In genomic region chr2:40511661-40512213, GRCh38 we compare ENCODE assay signal across 10 cellular contexts. TPM values are rescaled to one million over a fixed set of nuclear protein-coding genes. Genes with fewer than 3 reads are reported as not detected.
DNase-seq lines count a peak whose midpoint lies in the region; ATAC-seq and TF ChIP-seq lines count a peak whose summit lies in the region.
"Had no signal": no experiment of that assay in that cellular context is flagged by ENCODE, and none has a peak within 500 bp of the region (broad histone marks: within the 10 kb centered on the region; RNA-seq: fewer than 3 reads in every experiment).

No MANE protein-coding gene starts in this region.

- H3K4me3 ChIP-seq in right cardiac atrium (ENCODE audit: low read length) (peak overlapping the region; percentile 56), skeletal muscle satellite cell (ENCODE audit: low read length) (peak overlapping the region; percentile 59)

- no peak for TF ChIP-seq CTCF in GM10248 (IDR thresholded peaks at IDR 0.05; ENCODE audit: control extremely low read depth, extremely low read depth, low read depth, missing control alignments)

- WGBS in right cardiac atrium: 6% methylated on average over 9 of the region's 9 CpGs

- POLR2A ChIA-PET in GM10248 (lab: Yijun Ruan, JAX): no interaction called here

- no peaks in the 10 kb centered on the region for H3K9me3 ChIP-seq in right cardiac atrium (ENCODE audit: control insufficient read depth, low read length)
- no peaks in the 10 kb centered on the region for H3K9me3 ChIP-seq in skeletal muscle satellite cell (replicated peaks; ENCODE audit: low read length)

- DNase-seq in H4 (ENCODE audit: low spot score) (peak; percentile 29), astrocyte of the hippocampus (ENCODE audit: low read depth, low spot score) (peak; percentile 59), right cardiac atrium (peak; percentile 20 to 30 (median 22)), kidney tubule cell (ENCODE audit: low spot score) (no peak), GM10248 (ENCODE audit: extremely low spot score) (no peak), COR-L47 (lab: John Stamatoyannopoulos, UW) (no peak)
- no peak for DNase-seq in activated effector memory CD4-positive, alpha-beta T cell treated with Interleukin-2 at 50 U/mL for 16 hours
- DNase-seq: midbrain, NCI-H1048 had no signal

- no peaks in the 10 kb centered on the region for H3K36me3 ChIP-seq in skeletal muscle satellite cell (ENCODE audit: insufficient read depth, low read length)

- peak overlapping the region; percentile 82 for H3K27ac ChIP-seq in right cardiac atrium (ENCODE audit: low read length)

- CTCF ChIA-PET in GM10248 (lab: Yijun Ruan, JAX): interaction anchor here (1.2 kb wide), 1 partner anchor 43 kb away, joined by 5 read pairs; no protein-coding TSS in a partner anchor

- intact Hi-C loops in right cardiac atrium (cut with DNase I): no loop called here

- H3K4me2 ChIP-seq in skeletal muscle satellite cell (ENCODE audit: low read length): peak overlapping the region; percentile 77

- ATAC-seq in right cardiac atrium: peak; percentile 55 to 65

- H3K4me1 ChIP-seq in right cardiac atrium (ENCODE audit: control insufficient read depth, insufficient read depth, low read length) (no peaks in the 10 kb centered on the region), skeletal muscle satellite cell (ENCODE audit: control insufficient read depth, insufficient read depth, low read length) (peaks cover 17% of the 10 kb centered on the region)

- peak overlapping the region; percentile 66 for H3K9ac ChIP-seq in skeletal muscle satellite cell (ENCODE audit: low read depth, low read length)

- H3K27me3 ChIP-seq in right cardiac atrium (ENCODE audit: control insufficient read depth, insufficient read depth) (no peaks in the 10 kb centered on the region), skeletal muscle satellite cell (ENCODE audit: control insufficient read depth, insufficient read depth, low read length) (no peaks in the 10 kb centered on the region)

RNA-seq across cellular contexts. Expression of gene SLC8A1, which starts 59.8 kb away (rescaled TPM):
- not detected in 2 replicates for total RNA-seq in H4 (2014; rRNA removed; shearing (Covaris generic))
- 100 to 1,000 TPM; 761 to 907 (median 821) TPM for total RNA-seq in right cardiac atrium
- polyA plus RNA-seq in right cardiac atrium: 41.8 TPM
- 22.9 and 24.1 TPM in 2 replicates for total RNA-seq in skeletal muscle satellite cell (2012; rRNA removed)

Comparison
In these comparisons a context has a peak if more than half of its experiments do, and no peak if none do; other contexts are left out.
1. DNase-seq: peak in H4 (single experiment), astrocyte of the hippocampus (single experiment) and right cardiac atrium (3 of 3); none in kidney tubule cell (single experiment), GM10248 (single experiment), activated effector memory CD4-positive, alpha-beta T cell treated with Interleukin-2 at 50 U/mL for 16 hours (single experiment) and COR-L47 (single experiment).
2. RNA of gene SLC8A1, which starts 59.8 kb away (total RNA-seq): 761 to 907 TPM in right cardiac atrium; not detected in H4; every median in the first group is over 100 times any median in the second.